In the genomic region with DNA sequence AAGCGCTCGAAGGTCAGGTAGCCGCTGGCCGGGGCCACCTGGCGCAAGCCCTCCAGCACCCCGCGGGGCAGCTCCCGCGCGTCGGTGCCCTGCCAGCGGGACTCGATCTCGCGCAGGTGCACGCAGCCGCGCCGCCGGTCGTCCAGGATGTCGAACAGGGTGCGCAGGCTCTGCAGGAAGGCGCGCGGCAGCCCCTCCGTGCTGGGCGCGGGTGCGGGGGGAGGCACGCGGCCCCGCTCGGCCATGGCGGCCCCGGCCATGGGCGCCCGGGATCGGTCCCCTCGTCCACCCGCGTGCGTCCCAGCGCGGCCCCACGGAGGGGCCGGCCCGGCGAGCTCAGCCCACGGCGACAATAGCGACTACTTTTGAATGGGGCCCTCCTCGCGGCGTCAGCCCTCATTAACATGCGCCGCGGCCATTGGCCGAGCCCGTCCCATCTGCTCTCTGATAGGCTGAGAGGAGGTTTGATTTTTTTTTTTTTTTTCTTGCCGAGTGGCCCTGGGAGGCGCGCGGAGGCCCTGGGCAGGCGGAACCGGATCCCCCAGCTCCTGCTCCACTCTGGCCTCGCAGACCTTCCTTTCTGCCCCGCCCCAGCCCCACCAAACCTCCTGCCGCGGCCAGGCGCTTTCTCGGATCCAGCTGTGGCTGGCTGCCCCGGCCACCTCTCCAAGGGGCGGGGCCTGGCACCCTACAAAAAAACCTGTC, we compare ENCODE assay signal across 8 cellular contexts. TPM values are rescaled to one million over a fixed set of nuclear protein-coding genes. Genes with fewer than 3 reads are reported as not detected.
DNase-seq lines count a peak whose midpoint lies in the region; ATAC-seq and TF ChIP-seq lines count a peak whose summit lies in the region.

A gene with protein sequence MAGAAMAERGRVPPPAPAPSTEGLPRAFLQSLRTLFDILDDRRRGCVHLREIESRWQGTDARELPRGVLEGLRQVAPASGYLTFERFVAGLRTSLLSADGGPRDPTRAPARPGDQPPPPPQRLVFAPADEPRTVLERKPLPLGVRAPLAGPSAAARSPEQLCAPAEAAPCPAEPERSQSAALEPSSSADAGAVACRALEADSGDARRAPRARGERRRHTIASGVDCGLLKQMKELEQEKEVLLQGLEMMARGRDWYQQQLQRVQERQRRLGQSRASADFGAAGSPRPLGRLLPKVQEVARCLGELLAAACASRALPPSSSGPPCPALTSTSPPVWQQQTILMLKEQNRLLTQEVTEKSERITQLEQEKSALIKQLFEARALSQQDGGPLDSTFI (minus strand): TSS at position 357 of the 705 bp plus-strand sequence. CDS start 97 bp downstream, at position 260.

- H3K27me3 Mint-ChIP-seq in chondrocyte (ENCODE audit: low read depth), result no peaks in the 10 kb centered on the region

- peak; percentile 73 for TF ChIP-seq POLR2A in GM19099 (IDR thresholded peaks at IDR 0.05; ENCODE audit: extremely low read depth, insufficient read length, low read depth)

- H3K27ac Mint-ChIP-seq in chondrocyte (ENCODE audit: unreplicated experiment), result peak within 1 kb of the TSS; percentile 80

- DNase-seq in AG08396 (ENCODE audit: low spot score) (peak; percentile 95), NCI-H524 (lab: John Stamatoyannopoulos, UW) (peak; percentile 91 to 96), chondrocyte (ENCODE audit: low spot score) (no peak), kidney tubule cell (ENCODE audit: low spot score) (peak; percentile 93)
- peak; percentile 69 for DNase-seq in activated CD4-positive, alpha-beta T cell treated with anti-CD3 and anti-CD28 coated beads for 1 hour
- DNase-seq in stimulated activated CD4-positive, alpha-beta T cell treated with anti-CD3 and anti-CD28 coated beads, Interleukin-1b, Interleukin-23, amount 100 ng/mL, for 24 hours (ENCODE audit: low read depth in 4 of 4, low spot score in 1 of 4), result peak in 3 of 4 experiments; percentile 55 to 82 (median 73)

- H3K4me1 Mint-ChIP-seq in chondrocyte (ENCODE audit: low read depth), result peaks cover 13% of the 10 kb centered on the region

- TF ChIP-seq CTCF in chondrocyte (IDR thresholded peaks at IDR 0.05), result no peak

- no peaks in the 10 kb centered on the region for H3K36me3 Mint-ChIP-seq in chondrocyte (ENCODE audit: low read depth)

- H3K4me3 Mint-ChIP-seq in chondrocyte (ENCODE audit: unreplicated experiment), result peak within 1 kb of the TSS; percentile 69

- no peaks in the 10 kb centered on the region for H3K9me3 Mint-ChIP-seq in chondrocyte (ENCODE audit: low read depth)

- ATAC-seq in HG03378 (IDR thresholded peaks at IDR 0.05; ENCODE audit: unreplicated experiment), result peak; percentile 54

RNA-seq across cellular contexts. Expression of the gene that starts here (rescaled TPM):
- total RNA-seq in chondrocyte, result 0.87 to 3.2 TPM (median 2.5 TPM) in 3 replicates
